Comparison of ENCODE assay signal across 28 cellular contexts in the genomic region with DNA sequence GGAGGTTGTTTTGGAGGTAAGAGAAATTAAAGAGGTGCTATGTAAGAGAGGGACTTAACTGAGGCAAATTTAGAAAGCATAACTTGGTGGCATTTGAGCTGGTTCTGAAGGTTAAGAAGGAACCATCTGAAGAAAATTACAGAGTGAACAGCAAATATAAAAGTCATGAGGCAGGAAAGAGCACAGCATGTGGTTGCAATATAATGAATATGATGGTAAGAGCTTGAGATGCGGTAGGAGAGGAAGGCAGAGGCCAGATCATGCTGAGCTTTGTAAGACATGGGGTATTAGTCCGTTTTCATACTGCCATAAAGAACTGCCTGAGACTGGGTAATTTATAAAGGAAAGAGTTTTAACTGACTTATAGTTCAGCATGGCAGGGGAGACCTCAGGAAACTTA.
"Had no signal": no experiment of that assay in that cellular context is flagged by ENCODE, and none has a peak within 500 bp of the region (broad histone marks: within the 10 kb centered on the region; RNA-seq: fewer than 3 reads in every experiment).

No MANE protein-coding gene starts in this region.

- H3K4me1 ChIP-seq: gastroesophageal sphincter had no signal

- H3K27ac ChIP-seq: brain microvascular endothelial cell, esophagus squamous epithelium, gastroesophageal sphincter, heart right ventricle had no signal

- H3K27me3 Mint-ChIP-seq: activated CD8-positive, alpha-beta T cell treated with anti-CD3 and anti-CD28 coated beads for 36 hours; activated naive CD8-positive, alpha-beta T cell; activated T-helper 17 cell treated with anti-CD3 and anti-CD28 coated beads, Interleukin-2, amount 50 U/mL, for 72 hours; central memory CD8-positive, alpha-beta T cell; effector memory CD8-positive, alpha-beta T cell had no signal

- ATAC-seq: activated CD8-positive, alpha-beta T cell treated with anti-CD3 and anti-CD28 coated beads for 36 hours; activated T-cell treated with anti-CD3 and anti-CD28 coated beads, Interleukin-2, amount 50 U/mL, for 4 hours; activated T-helper 17 cell treated with anti-CD3 and anti-CD28 coated beads, Interleukin-2, amount 50 U/mL, for 72 hours; effector memory CD8-positive, alpha-beta T cell; gastroesophageal sphincter; heart right ventricle had no signal

- H3K27ac Mint-ChIP-seq: activated CD8-positive, alpha-beta T cell treated with anti-CD3 and anti-CD28 coated beads for 36 hours; activated naive CD8-positive, alpha-beta T cell; activated T-helper 17 cell treated with anti-CD3 and anti-CD28 coated beads, Interleukin-2, amount 50 U/mL, for 72 hours; effector memory CD8-positive, alpha-beta T cell had no signal

- H3K36me3 ChIP-seq: brain microvascular endothelial cell had no signal

- H3K9me3 ChIP-seq: esophagus squamous epithelium, gastroesophageal sphincter, heart right ventricle had no signal

- H3K4me3 ChIP-seq: esophagus squamous epithelium, gastroesophageal sphincter, heart right ventricle had no signal

- H3K27me3 ChIP-seq: brain microvascular endothelial cell, esophagus squamous epithelium, gastroesophageal sphincter, heart right ventricle had no signal

- H3K9me3 Mint-ChIP-seq: activated CD8-positive, alpha-beta T cell treated with anti-CD3 and anti-CD28 coated beads for 36 hours; activated T-cell treated with anti-CD3 and anti-CD28 coated beads, Interleukin-2, amount 50 U/mL, for 4 hours; activated T-helper 17 cell treated with anti-CD3 and anti-CD28 coated beads, Interleukin-2, amount 50 U/mL, for 72 hours; central memory CD8-positive, alpha-beta T cell; effector memory CD8-positive, alpha-beta T cell had no signal

- DNase-seq: activated CD4-positive, alpha-beta T cell treated with anti-CD3 and anti-CD28 coated beads for 4 hours; activated CD4-positive, alpha-beta T cell treated with anti-CD3 and anti-CD28 coated beads, Interleukin-2, amount 50 U/mL, for 1 hour; activated CD4-positive, alpha-beta T cell treated with anti-CD3 and anti-CD28 coated beads, Interleukin-2, amount 50 U/mL, for 48 hours; activated CD4-positive, CD25-positive, alpha-beta regulatory T cell; activated CD4-positive, CD25-positive, alpha-beta regulatory T cell treated with anti-CD3 and anti-CD28 coated beads, Interleukin-2, amount 50 U/mL, for 72 hours; activated CD8-positive, alpha-beta memory T cell treated with anti-CD3 and anti-CD28 coated beads for 24 hours; activated CD8-positive, alpha-beta T cell treated with anti-CD3 and anti-CD28 coated beads for 36 hours; activated effector memory CD4-positive, alpha-beta T cell treated with Interleukin-2 at 50 U/mL for 16 hours; activated gamma-delta T cell treated with Interleukin-2 at 50 U/mL for 16 hours; activated naive CD4-positive, alpha-beta T cell treated with anti-CD3 and anti-CD28 coated beads, Interleukin-2, amount 50 U/mL, for 16 hours; activated naive CD4-positive, alpha-beta T cell treated with Interleukin-2 at 50 U/mL for 16 hours; activated T-cell treated with anti-CD3 and anti-CD28 coated beads, Interleukin-2, amount 50 U/mL, for 4 hours; amniotic stem cell; anterior cingulate cortex; brain microvascular endothelial cell; cortex of kidney; dermis blood vessel endothelial cell; effector CD4-positive, alpha-beta T cell; effector memory CD8-positive, alpha-beta T cell; erythroblast; esophagus squamous epithelium; foreskin melanocyte; heart right ventricle; T-helper 2 cell had no signal

- H3K4me3 Mint-ChIP-seq: activated CD8-positive, alpha-beta T cell treated with anti-CD3 and anti-CD28 coated beads for 36 hours; activated naive CD8-positive, alpha-beta T cell; activated T-cell treated with anti-CD3 and anti-CD28 coated beads, Interleukin-2, amount 50 U/mL, for 4 hours; activated T-helper 17 cell treated with anti-CD3 and anti-CD28 coated beads, Interleukin-2, amount 50 U/mL, for 72 hours; central memory CD8-positive, alpha-beta T cell; effector memory CD8-positive, alpha-beta T cell had no signal
